19 cellular contexts compared by ENCODE assay signal in genomic region chr20:63228786-63229185, GRCh38. TPM values are rescaled to one million over a fixed set of nuclear protein-coding genes. Genes with fewer than 3 reads are reported as not detected.
"Had no signal": no experiment of that assay in that cellular context is flagged by ENCODE, and none has a peak within 500 bp of the region (broad histone marks: within the 10 kb centered on the region; RNA-seq: fewer than 3 reads in every experiment).

No MANE protein-coding gene starts in this region.

- H3K27ac Mint-ChIP-seq: activated CD4-positive, alpha-beta T cell treated with anti-CD3 and anti-CD28 coated beads for 36 hours; activated CD8-positive, alpha-beta memory T cell treated with anti-CD3 and anti-CD28 coated beads, Interleukin-2, amount 10 ng/mL, durations not matched to agents 7 days and 5 days; memory B cell; stimulated activated effector memory CD8-positive, alpha-beta T cell treated with anti-CD3 and anti-CD28 coated beads, Interleukin-12 subunit alpha, Interleukin-12 subunit beta, amount 100 ng/mL, for 72 hours; T-helper 2 cell treated with Interferon-gamma antibody and Interleukin-4, amounts not matched to agents 5 μg/mL and 100 μg/mL, for 36 hours had no signal

- H3K4me1 ChIP-seq: parathyroid adenoma, upper lobe of right lung had no signal

- H3K9ac ChIP-seq: parathyroid adenoma had no signal

- H3K4me3 ChIP-seq: coronary artery, gastroesophageal sphincter, heart right ventricle, smooth muscle cell, stomach, upper lobe of right lung had no signal

- H3K4me3 Mint-ChIP-seq: activated CD4-positive, alpha-beta memory T cell treated with anti-CD3 and anti-CD28 coated beads for 36 hours; activated CD4-positive, alpha-beta T cell treated with anti-CD3 and anti-CD28 coated beads for 36 hours; activated CD8-positive, alpha-beta memory T cell treated with anti-CD3 and anti-CD28 coated beads, Interleukin-2, amount 10 ng/mL, durations not matched to agents 7 days and 5 days; memory B cell; naive thymus-derived CD4-positive, alpha-beta T cell; stimulated activated effector memory CD8-positive, alpha-beta T cell treated with anti-CD3 and anti-CD28 coated beads, Interleukin-12 subunit alpha, Interleukin-12 subunit beta, amount 100 ng/mL, for 72 hours; T-helper 2 cell treated with Interferon-gamma antibody and Interleukin-4, amounts not matched to agents 5 μg/mL and 100 μg/mL, for 36 hours had no signal

- H3K4me2 ChIP-seq: smooth muscle cell had no signal

- H3K27ac ChIP-seq: coronary artery, gastroesophageal sphincter, heart right ventricle, neutrophil, parathyroid adenoma, stomach, upper lobe of right lung had no signal

- DNase-seq: activated CD4-positive, alpha-beta memory T cell treated with anti-CD3 and anti-CD28 coated beads for 36 hours; activated CD4-positive, alpha-beta T cell treated with anti-CD3 and anti-CD28 coated beads for 36 hours; activated CD8-positive, alpha-beta memory T cell treated with anti-CD3 and anti-CD28 coated beads, Interleukin-2, amount 10 ng/mL, durations not matched to agents 7 days and 5 days; heart right ventricle; naive thymus-derived CD4-positive, alpha-beta T cell; stimulated activated CD4-positive, alpha-beta T cell treated with anti-CD3 and anti-CD28 coated beads, Interleukin-4, amount 100 ng/mL, for 24 hours; stomach; upper lobe of right lung had no signal

- H3K9me3 ChIP-seq: gastroesophageal sphincter, heart right ventricle, neutrophil, stomach, upper lobe of right lung had no signal

- H3K36me3 ChIP-seq: gastroesophageal sphincter, heart right ventricle, neutrophil, stomach, upper lobe of right lung had no signal

- H3K36me3 Mint-ChIP-seq: activated CD4-positive, alpha-beta memory T cell treated with anti-CD3 and anti-CD28 coated beads for 36 hours; activated CD8-positive, alpha-beta memory T cell treated with anti-CD3 and anti-CD28 coated beads, Interleukin-2, amount 10 ng/mL, durations not matched to agents 7 days and 5 days; memory B cell; naive thymus-derived CD4-positive, alpha-beta T cell; stimulated activated effector memory CD8-positive, alpha-beta T cell treated with anti-CD3 and anti-CD28 coated beads, Interleukin-12 subunit alpha, Interleukin-12 subunit beta, amount 100 ng/mL, for 72 hours had no signal

- H3K9me3 Mint-ChIP-seq: activated CD4-positive, alpha-beta memory T cell treated with anti-CD3 and anti-CD28 coated beads for 36 hours; memory B cell; naive thymus-derived CD4-positive, alpha-beta T cell; stimulated activated effector memory CD8-positive, alpha-beta T cell treated with anti-CD3 and anti-CD28 coated beads, Interleukin-12 subunit alpha, Interleukin-12 subunit beta, amount 100 ng/mL, for 72 hours; T-helper 2 cell treated with Interferon-gamma antibody and Interleukin-4, amounts not matched to agents 5 μg/mL and 100 μg/mL, for 36 hours had no signal

- H3K4me1 Mint-ChIP-seq: activated CD4-positive, alpha-beta T cell treated with anti-CD3 and anti-CD28 coated beads for 36 hours; activated CD8-positive, alpha-beta memory T cell treated with anti-CD3 and anti-CD28 coated beads, Interleukin-2, amount 10 ng/mL, durations not matched to agents 7 days and 5 days; memory B cell; stimulated activated effector memory CD8-positive, alpha-beta T cell treated with anti-CD3 and anti-CD28 coated beads, Interleukin-12 subunit alpha, Interleukin-12 subunit beta, amount 100 ng/mL, for 72 hours had no signal

RNA-seq across cellular contexts. Expression of gene BIRC7, which starts 6.9 kb away (rescaled TPM):
- total RNA-seq: activated CD4-positive, alpha-beta memory T cell treated with anti-CD3 and anti-CD28 coated beads for 36 hours; activated CD8-positive, alpha-beta memory T cell treated with anti-CD3 and anti-CD28 coated beads, Interleukin-2, amount 10 ng/mL, durations not matched to agents 7 days and 5 days; esophagus mucosa; gastroesophageal sphincter; naive thymus-derived CD4-positive, alpha-beta T cell; stomach; temporal lobe had no signal

RNA-seq across cellular contexts. Expression of gene NKAIN4, which starts 25.5 kb away (rescaled TPM):
- total RNA-seq: activated CD4-positive, alpha-beta memory T cell treated with anti-CD3 and anti-CD28 coated beads for 36 hours; activated CD4-positive, alpha-beta T cell treated with anti-CD3 and anti-CD28 coated beads for 36 hours; activated CD8-positive, alpha-beta memory T cell treated with anti-CD3 and anti-CD28 coated beads, Interleukin-2, amount 10 ng/mL, durations not matched to agents 7 days and 5 days; esophagus mucosa; heart right ventricle; mucosa of gallbladder; naive thymus-derived CD4-positive, alpha-beta T cell; upper lobe of right lung had no signal
